Comparison of ENCODE assay signal across 2 cellular contexts in the genomic region with DNA sequence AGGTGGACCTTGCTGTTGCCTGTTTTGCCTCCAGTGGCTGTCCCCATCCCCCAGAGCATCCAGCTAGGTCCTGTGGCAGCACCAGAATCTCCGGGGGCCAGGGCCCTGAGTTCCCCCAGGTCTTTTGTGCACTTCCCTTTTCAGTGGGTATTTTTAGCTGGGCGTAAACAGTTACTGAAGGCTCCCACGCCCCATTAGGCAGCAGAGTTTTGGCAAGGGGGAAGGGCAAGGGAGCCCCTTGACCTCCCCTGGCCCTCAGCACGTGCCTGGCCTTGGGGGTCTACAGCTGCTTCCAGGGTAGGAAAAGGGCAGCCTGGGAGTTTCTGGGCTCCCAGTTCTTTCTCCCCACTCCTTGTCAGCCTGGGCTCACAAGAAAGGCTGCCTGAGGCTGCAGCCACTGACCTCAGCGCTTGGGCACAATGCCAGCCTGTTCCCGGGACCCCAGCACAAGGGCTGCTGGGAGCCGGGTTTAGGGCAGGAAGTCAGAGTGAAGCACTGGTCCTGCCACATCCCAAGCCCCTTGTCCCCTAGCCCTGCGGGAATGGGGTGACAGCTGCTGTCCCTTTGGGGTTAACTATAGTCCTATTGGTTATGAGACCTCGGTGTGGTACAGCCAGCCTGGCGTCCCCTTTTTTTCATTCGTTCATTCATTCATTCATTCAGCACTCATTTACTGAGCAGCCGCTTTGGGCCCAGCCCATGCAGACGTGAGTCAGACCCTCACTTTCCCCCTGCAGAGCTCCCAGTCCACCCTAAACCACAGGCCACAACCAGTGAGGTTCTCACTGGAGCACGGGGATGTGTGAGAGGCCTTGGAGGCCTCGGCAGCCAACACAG.
TF ChIP-seq lines count a peak whose summit lies in the region.

No MANE protein-coding gene starts in this region.

TF ChIP-seq in liver, 16 proteins besides CTCF, POLR2A, EP300 and RAD21:
- TF ChIP-seq NR2F2 (IDR thresholded peaks at IDR 0.05), result peak; percentile 51
- no peak for TF ChIP-seq ZBTB33 (IDR thresholded peaks at IDR 0.05)

TF ChIP-seq in HepG2, 621 proteins besides CTCF, POLR2A, EP300 and RAD21:
- TF ChIP-seq GRHL1 (CRISPR knock-in tag; conservative IDR thresholded peaks at IDR 0.05), result no peak
- TF ChIP-seq, protein P1, sequence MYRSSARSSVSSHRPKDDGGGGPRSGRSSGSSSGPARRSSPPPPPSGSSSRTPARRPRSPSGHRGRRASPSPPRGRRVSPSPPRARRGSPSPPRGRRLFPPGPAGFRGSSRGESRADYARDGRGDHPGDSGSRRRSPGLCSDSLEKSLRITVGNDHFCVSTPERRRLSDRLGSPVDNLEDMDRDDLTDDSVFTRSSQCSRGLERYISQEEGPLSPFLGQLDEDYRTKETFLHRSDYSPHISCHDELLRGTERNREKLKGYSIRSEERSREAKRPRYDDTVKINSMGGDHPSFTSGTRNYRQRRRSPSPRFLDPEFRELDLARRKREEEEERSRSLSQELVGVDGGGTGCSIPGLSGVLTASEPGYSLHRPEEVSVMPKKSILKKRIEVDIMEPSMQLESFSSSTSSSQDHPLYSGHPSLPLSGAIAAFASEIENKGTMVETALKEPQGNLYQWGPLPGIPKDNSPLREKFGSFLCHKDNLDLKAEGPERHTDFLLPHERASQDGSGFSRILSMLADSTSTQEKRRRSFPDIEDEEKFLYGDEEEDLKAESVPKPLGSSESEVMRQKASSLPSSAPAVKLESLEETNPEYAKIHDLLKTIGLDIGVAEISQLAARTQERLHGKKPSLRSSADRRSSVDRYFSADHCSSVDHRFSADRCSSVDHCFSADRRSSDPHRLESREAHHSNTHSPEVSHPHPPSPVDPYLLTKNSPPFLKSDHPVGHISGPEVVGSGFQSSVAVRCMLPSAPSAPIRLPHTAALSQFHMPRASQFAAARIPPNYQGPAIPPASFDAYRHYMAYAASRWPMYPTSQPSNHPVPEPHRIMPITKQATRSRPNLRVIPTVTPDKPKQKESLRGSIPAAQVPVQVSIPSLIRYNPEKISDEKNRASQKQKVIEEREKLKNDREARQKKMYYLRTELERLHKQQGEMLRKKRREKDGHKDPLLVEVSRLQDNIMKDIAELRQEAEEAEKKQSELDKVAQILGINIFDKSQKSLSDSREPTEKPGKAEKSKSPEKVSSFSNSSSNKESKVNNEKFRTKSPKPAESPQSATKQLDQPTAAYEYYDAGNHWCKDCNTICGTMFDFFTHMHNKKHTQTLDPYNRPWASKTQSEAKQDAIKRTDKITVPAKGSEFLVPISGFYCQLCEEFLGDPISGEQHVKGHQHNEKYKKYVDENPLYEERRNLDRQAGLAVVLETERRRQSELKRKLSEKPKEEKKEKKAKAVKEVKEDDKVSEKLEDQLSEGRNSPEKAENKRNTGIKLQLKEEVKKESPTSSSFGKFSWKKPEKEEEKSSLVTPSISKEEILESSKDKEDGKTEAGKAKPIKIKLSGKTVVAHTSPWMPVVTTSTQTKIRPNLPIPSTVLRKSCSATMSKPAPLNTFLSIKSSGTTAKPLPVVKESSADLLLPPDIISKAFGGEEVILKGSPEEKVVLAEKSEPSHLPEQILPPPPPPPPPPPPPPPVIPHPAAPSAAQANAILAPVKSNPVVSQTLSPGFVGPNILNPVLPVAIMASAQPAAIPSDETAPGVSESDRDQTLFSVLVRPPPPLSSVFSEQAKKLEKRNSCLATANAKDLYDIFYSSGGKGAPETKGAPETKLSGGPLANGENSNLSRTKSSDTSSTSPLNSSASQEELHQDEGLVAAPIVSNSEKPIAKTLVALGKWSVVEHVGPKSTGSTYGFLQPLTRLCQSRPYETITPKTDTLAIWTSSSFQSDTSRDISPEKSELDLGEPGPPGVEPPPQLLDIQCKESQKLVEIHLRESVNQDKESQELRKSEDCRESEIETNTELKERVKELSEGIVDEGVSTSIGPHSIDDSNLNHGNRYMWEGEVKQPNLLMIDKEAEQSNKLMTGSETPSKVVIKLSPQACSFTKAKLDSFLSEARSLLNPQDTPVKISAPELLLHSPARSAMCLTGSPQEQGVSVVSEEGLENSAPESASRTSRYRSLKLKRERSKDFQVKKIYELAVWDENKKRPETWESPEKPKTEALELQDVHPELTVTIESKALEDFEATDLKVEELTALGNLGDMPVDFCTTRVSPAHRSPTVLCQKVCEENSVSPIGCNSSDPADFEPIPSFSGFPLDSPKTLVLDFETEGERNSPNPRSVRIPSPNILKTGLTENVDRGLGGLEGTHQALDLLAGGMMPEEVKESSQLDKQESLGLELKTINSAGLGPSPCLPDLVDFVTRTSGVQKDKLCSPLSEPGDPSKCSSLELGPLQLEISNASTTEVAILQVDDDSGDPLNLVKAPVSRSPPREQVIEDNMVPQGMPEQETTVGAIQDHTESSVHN (CRISPR knock-in tag; IDR thresholded peaks at IDR 0.05), result no peak
